In genomic region chr15:74768099-74768770, GRCh38 we compare ENCODE assay signal across 1 cellular context.
TF ChIP-seq lines count a peak whose summit lies in the region.

No MANE protein-coding gene starts in this region.

TF ChIP-seq in IMR-90, 13 proteins besides CTCF, POLR2A, EP300 and RAD21:
- TF ChIP-seq NFE2L2 (IDR thresholded peaks at IDR 0.05; ENCODE audit: low read depth, low read length) = no peak
- TF ChIP-seq MAFK (IDR thresholded peaks at IDR 0.05; ENCODE audit: low read depth, low read length) = no peak
